In genomic region chr5:41924526-41924871, GRCh38 we compare ENCODE assay signal across 8 cellular contexts. TPM values are rescaled to one million over a fixed set of nuclear protein-coding genes. Genes with fewer than 3 reads are reported as not detected.
DNase-seq lines count a peak whose midpoint lies in the region; ATAC-seq and TF ChIP-seq lines count a peak whose summit lies in the region.

No MANE protein-coding gene starts in this region.

- no peaks in the 10 kb centered on the region for H3K9me3 Mint-ChIP-seq in IgD-negative memory B cell

- peak overlapping the region; percentile 78 to 96 (median 92) for H3K27ac Mint-ChIP-seq in IgD-negative memory B cell

- intact Hi-C loops in A673 (cut with micrococcal nuclease; ENCODE audit: unreplicated experiment) = no loop called here

- CTCF ChIA-PET in A673 (lab: Charles Lee) = no interaction called here

- H3K27ac ChIP-seq in A673 (ENCODE audit: low read depth, low read length, poor library complexity, severe bottlenecking) (peak overlapping the region; percentile 93), caudate nucleus (ENCODE audit: low read depth, low read length) (peak overlapping the region; percentile 81), muscle layer of duodenum (ENCODE audit: low read length) (peak overlapping the region; percentile 90)

- H3K4me3 ChIP-seq in A673 (ENCODE audit: low read depth, low read length, poor library complexity, severe bottlenecking) = peak overlapping the region; percentile 70
- peak overlapping the region; percentile 72 to 73 for H3K4me3 ChIP-seq in muscle layer of duodenum (ENCODE audit: low read depth in 1 of 2, low read length in 2 of 2)

- peak overlapping the region; percentile 79 to 95 (median 86) for H3K4me3 Mint-ChIP-seq in IgD-negative memory B cell

- no peak for TF ChIP-seq CTCF in A673 (conservative IDR thresholded peaks at IDR 0.05; ENCODE audit: low read depth, low read length)

- ATAC-seq in HG03095 (IDR thresholded peaks at IDR 0.05; ENCODE audit: unreplicated experiment) (no peak), HG03159 (IDR thresholded peaks at IDR 0.05; ENCODE audit: unreplicated experiment) (no peak)

- POLR2A ChIA-PET in A673 (lab: Charles Lee; ENCODE audit: low non-redundant PET) = no interaction called here

- H3K36me3 ChIP-seq in A673 (ENCODE audit: insufficient read depth, low read length, poor library complexity, severe bottlenecking) (peaks cover 9% of the 10 kb centered on the region), muscle layer of duodenum (ENCODE audit: control insufficient read depth in 1 of 2, insufficient read depth in 2 of 2, low read length in 2 of 2) (peaks cover 16 to 29% of the 10 kb centered on the region in 2 donors)

- peaks cover 5% of the 10 kb centered on the region for H3K4me1 ChIP-seq in A673 (ENCODE audit: insufficient read depth, low read length, poor library complexity, severe bottlenecking)
- peaks cover 0 to 5% of the 10 kb centered on the region in 2 donors for H3K4me1 ChIP-seq in muscle layer of duodenum (ENCODE audit: control insufficient read depth in 1 of 2, insufficient read depth in 2 of 2, low read length in 2 of 2)

- H3K9me3 ChIP-seq in A673 (ENCODE audit: low read depth, low read length, poor library complexity, severe bottlenecking) = no peaks in the 10 kb centered on the region
- no peaks in the 10 kb centered on the region for H3K9me3 ChIP-seq in muscle layer of duodenum (ENCODE audit: control insufficient read depth in 1 of 2, low read length in 2 of 2)

- H3K36me3 Mint-ChIP-seq in IgD-negative memory B cell = no peaks in the 10 kb centered on the region

- DNase-seq in A673 (ENCODE audit: low spot score) (no peak), caudate nucleus (lab: John Stamatoyannopoulos, UW) (no peak), DMS114 treated with DMSO at 0.1 percent for 48 hours (lab: John Stamatoyannopoulos, UW; ENCODE audit: unreplicated experiment) (no peak), HK-2 (ENCODE audit: unreplicated experiment) (no peak)

- H3K27me3 ChIP-seq in A673 (replicated peaks; ENCODE audit: insufficient read depth, low read depth, low read length, poor library complexity) = no peaks in the 10 kb centered on the region
- H3K27me3 ChIP-seq in muscle layer of duodenum (ENCODE audit: low read depth, low read length) = no peaks in the 10 kb centered on the region

- TSS peak; percentile 66 for BruUV-seq in A673 (replicated peaks; lab: Mats Ljungman, UMichigan)

- H3K4me1 Mint-ChIP-seq in IgD-negative memory B cell = peaks cover 16 to 20% (median 17%) of the 10 kb centered on the region in 3 donors

- H3K27me3 Mint-ChIP-seq in IgD-negative memory B cell = no peaks in the 10 kb centered on the region

RNA-seq across cellular contexts. Expression of gene FBXO4, which starts 0.6 kb away (rescaled TPM):
- 9.6 and 12.6 TPM in 2 replicates for total RNA-seq in A673 (2021)
- 15.7 TPM for polyA plus RNA-seq in IgD-negative memory B cell

RNA-seq across cellular contexts. Expression of gene RIMOC1, which starts 20.4 kb away (rescaled TPM):
- 43.4 and 48.3 TPM in 2 replicates for total RNA-seq in A673 (2021)
- polyA plus RNA-seq in IgD-negative memory B cell = 10.6 TPM

RNA-seq across cellular contexts. Expression of gene OXCT1, which starts 54.3 kb away (rescaled TPM):
- total RNA-seq in A673 (2021) = 48.4 and 49.8 TPM in 2 replicates
- 25.0 TPM for polyA plus RNA-seq in IgD-negative memory B cell
